In the genomic region with DNA sequence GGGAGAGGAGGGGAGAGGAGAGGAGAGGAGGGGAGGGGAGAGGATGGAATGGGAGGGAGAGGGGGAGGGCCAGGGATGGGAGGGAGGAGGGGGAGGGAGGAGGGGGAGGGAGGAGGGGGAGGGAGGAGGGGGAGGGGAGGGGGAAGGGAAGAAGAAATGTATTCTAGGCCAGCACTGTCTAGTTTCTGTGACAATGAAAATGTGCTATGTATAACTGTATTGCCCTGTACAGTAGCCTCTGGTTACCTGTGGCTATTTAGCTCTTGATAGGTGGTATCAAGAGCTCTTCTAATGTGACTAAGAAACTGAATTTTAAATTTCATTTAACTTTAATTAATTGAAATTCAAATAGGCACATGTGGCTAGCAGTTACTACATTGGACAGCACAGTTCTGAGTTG, we compare ENCODE assay signal across 21 cellular contexts.
DNase-seq lines count a peak whose midpoint lies in the region; ATAC-seq, FAIRE-seq and TF ChIP-seq lines count a peak whose summit lies in the region.
"Had no signal": no experiment of that assay in that cellular context is flagged by ENCODE, and none has a peak within 500 bp of the region (broad histone marks: within the 10 kb centered on the region; RNA-seq: fewer than 3 reads in every experiment).

No MANE protein-coding gene starts in this region.

- H4K20me1 ChIP-seq in HepG2 (ENCODE audit: insufficient read depth, low read length): no peaks in the 10 kb centered on the region
- H4K20me1 ChIP-seq in HCT116 (ENCODE audit: insufficient read depth): no peaks in the 10 kb centered on the region
- H4K20me1 ChIP-seq in K562 (replicated peaks; ENCODE audit: control insufficient read depth, insufficient read depth, low read length): no peaks in the 10 kb centered on the region
- H4K20me1 ChIP-seq: BLaER1 treated with 17β-estradiol and CSF1 and Interleukin-3, amounts not matched to agents 10 nM and 100 nM had no signal

- H3K4me2 ChIP-seq in HepG2 (ENCODE audit: low read depth, low read length) (no peak overlapping the region), HCT116 (ENCODE audit: low read length) (peak overlapping the region; percentile 35), K562 (ENCODE audit: insufficient read depth, low read length) (no peak overlapping the region)
- H3K4me2 ChIP-seq: BLaER1 treated with 17β-estradiol and CSF1 and Interleukin-3, amounts not matched to agents 10 nM and 100 nM had no signal

- ATAC-seq in HepG2: no peak
- ATAC-seq in right lobe of liver: no peak
- ATAC-seq in HCT116: peak; percentile 26
- no peak for ATAC-seq in K562
- no peak for ATAC-seq in stimulated activated effector memory CD8-positive, alpha-beta T cell treated with anti-CD3 and anti-CD28 coated beads, Interleukin-12 subunit alpha, Interleukin-12 subunit beta, amount 100 ng/mL, for 72 hours
- ATAC-seq: CD8-positive, alpha-beta T cell had no signal

- no peaks in the 10 kb centered on the region for H3K9me3 Mint-ChIP-seq in HFFc6
- H3K9me3 Mint-ChIP-seq in stimulated activated effector memory CD8-positive, alpha-beta T cell treated with anti-CD3 and anti-CD28 coated beads, Interleukin-12 subunit alpha, Interleukin-12 subunit beta, amount 100 ng/mL, for 72 hours: no peaks in the 10 kb centered on the region
- H3K9me3 Mint-ChIP-seq: CD4-positive, alpha-beta T cell; CD8-positive, alpha-beta T cell had no signal

- no peak overlapping the region for H3K27ac ChIP-seq in HepG2 (ENCODE audit: extremely low read length, insufficient read depth, low read length)
- no peak overlapping the region for H3K27ac ChIP-seq in right lobe of liver
- peak overlapping the region; percentile 97 for H3K27ac ChIP-seq in HCT116 (ENCODE audit: low read depth, low read length)
- H3K27ac ChIP-seq in K562 (ENCODE audit: extremely low read depth, low read depth, low read length): no peak overlapping the region
- H3K27ac ChIP-seq: BLaER1 treated with 17β-estradiol and CSF1 and Interleukin-3, amounts not matched to agents 10 nM and 100 nM; C4-2B had no signal

- peaks cover 7% of the 10 kb centered on the region; the same call in 1 of the 2 replicates for H3K36me3 Mint-ChIP-seq in HFFc6 (ENCODE audit: low read depth)
- no peaks in the 10 kb centered on the region for H3K36me3 Mint-ChIP-seq in stimulated activated effector memory CD8-positive, alpha-beta T cell treated with anti-CD3 and anti-CD28 coated beads, Interleukin-12 subunit alpha, Interleukin-12 subunit beta, amount 100 ng/mL, for 72 hours
- H3K36me3 Mint-ChIP-seq: CD8-positive, alpha-beta T cell had no signal

- H3K27me3 ChIP-seq in HepG2 (ENCODE audit: control insufficient read depth in 1 of 2, insufficient read depth in 2 of 2, low read length in 2 of 2) (no peaks in the 10 kb centered on the region), right lobe of liver (no peaks in the 10 kb centered on the region), HCT116 (ENCODE audit: insufficient read depth, low read length) (no peaks in the 10 kb centered on the region), K562 (ENCODE audit: control insufficient read depth in 2 of 2, insufficient read depth in 2 of 2, low read length in 2 of 2) (no peaks in the 10 kb centered on the region)
- H3K27me3 ChIP-seq: BLaER1 treated with 17β-estradiol and CSF1 and Interleukin-3, amounts not matched to agents 10 nM and 100 nM had no signal

- H3K27ac Mint-ChIP-seq in HFFc6: no peak overlapping the region
- no peak overlapping the region for H3K27ac Mint-ChIP-seq in stimulated activated effector memory CD8-positive, alpha-beta T cell treated with anti-CD3 and anti-CD28 coated beads, Interleukin-12 subunit alpha, Interleukin-12 subunit beta, amount 100 ng/mL, for 72 hours
- H3K27ac Mint-ChIP-seq: B cell; CD4-positive, alpha-beta T cell; CD8-positive, alpha-beta T cell had no signal

- TF ChIP-seq POLR2A in HepG2 (IDR thresholded peaks at IDR 0.05; ENCODE audit: insufficient read depth in 1 of 2, low read depth in 2 of 2, low read length in 2 of 2) (no peak), right lobe of liver (IDR thresholded peaks at IDR 0.05) (no peak), HCT116 (IDR thresholded peaks at IDR 0.05; ENCODE audit: borderline replicate concordance, extremely low read depth, insufficient read depth, insufficient read length) (no peak), K562 (conservative IDR thresholded peaks at IDR 0.05) (no peak)

- TF ChIP-seq EP300 in HepG2 (IDR thresholded peaks at IDR 0.05; ENCODE audit: low read depth in 2 of 2, low read length in 2 of 2): no peak
- TF ChIP-seq EP300 in HepG2 (CRISPR knock-in tag; IDR thresholded peaks at IDR 0.05; ENCODE audit: borderline replicate concordance): no peak
- TF ChIP-seq EP300 in K562 (IDR thresholded peaks at IDR 0.05; ENCODE audit: low read length): no peak

- H2AFZ ChIP-seq in HepG2 (ENCODE audit: low read length) (no peak overlapping the region), HCT116 (ENCODE audit: low read depth, low read length, poor library complexity, severe bottlenecking) (no peak overlapping the region), K562 (ENCODE audit: low read depth, low read length) (no peak overlapping the region)

- H3K9me3 ChIP-seq in HepG2 (ENCODE audit: low read length): no peaks in the 10 kb centered on the region
- H3K9me3 ChIP-seq in right lobe of liver: no peaks in the 10 kb centered on the region
- H3K9me3 ChIP-seq in HCT116 (ENCODE audit: control insufficient read depth in 1 of 2, insufficient read depth in 1 of 2, low read depth in 1 of 2, low read length in 2 of 2): no peaks in the 10 kb centered on the region
- no peaks in the 10 kb centered on the region for H3K9me3 ChIP-seq in K562 (replicated peaks; ENCODE audit: control insufficient read depth, insufficient read depth, low read depth, low read length)
- H3K9me3 ChIP-seq: BLaER1 treated with 17β-estradiol and CSF1 and Interleukin-3, amounts not matched to agents 10 nM and 100 nM; Caco-2 had no signal

- H3K9me2 ChIP-seq in HCT116 (ENCODE audit: insufficient read depth): no peaks in the 10 kb centered on the region

- no peak for DNase-seq in HepG2 (ENCODE audit: low spot score)
- no peak for DNase-seq in right lobe of liver
- DNase-seq in HCT116 (ENCODE audit: low read depth, low spot score): no peak
- no peak for DNase-seq in K562 (ENCODE audit: extremely low read depth in 1 of 4, low spot score in 3 of 4)
- no peak for DNase-seq in HFFc6
- DNase-seq in stimulated activated effector memory CD8-positive, alpha-beta T cell treated with anti-CD3 and anti-CD28 coated beads, Interleukin-12 subunit alpha, Interleukin-12 subunit beta, amount 100 ng/mL, for 72 hours (ENCODE audit: low spot score in 2 of 2): no peak
- DNase-seq: 8988T; AML-193; Caco-2; Calu3; CD4-positive, alpha-beta T cell; CD8-positive, alpha-beta T cell; DMS79 treated with DMSO at 0.1 percent for 48 hours; GF-D8 had no signal

- TF ChIP-seq RAD21 in HepG2 (CRISPR knock-in tag; IDR thresholded peaks at IDR 0.05) (no peak), HCT116 (IDR thresholded peaks at IDR 0.05; ENCODE audit: low read depth) (no peak), K562 (CRISPR knock-in tag; conservative IDR thresholded peaks at IDR 0.05 in 1 of 2, IDR thresholded peaks at IDR 0.05 in 1 of 2) (no peak)

- no TSS peak for BruUV-seq in HepG2 (replicated peaks; lab: Mats Ljungman, UMichigan)
- BruUV-seq in HCT116 (replicated peaks; lab: Mats Ljungman, UMichigan): no TSS peak
- no TSS peak for BruUV-seq in K562 (replicated peaks; lab: Mats Ljungman, UMichigan)

- H3K9ac ChIP-seq in HepG2 (ENCODE audit: insufficient read depth, low read depth, low read length): no peak overlapping the region
- H3K9ac ChIP-seq in HCT116 (ENCODE audit: low read length): peak overlapping the region; percentile 56
- H3K9ac ChIP-seq in K562 (ENCODE audit: insufficient read depth in 1 of 2, low read depth in 2 of 2, low read length in 2 of 2): no peak overlapping the region
- H3K9ac ChIP-seq: BLaER1 treated with 17β-estradiol and CSF1 and Interleukin-3, amounts not matched to agents 10 nM and 100 nM had no signal

- TF ChIP-seq CTCF in HepG2 (CRISPR knock-in tag; IDR thresholded peaks at IDR 0.05) (no peak), right lobe of liver (IDR thresholded peaks at IDR 0.05) (no peak), HCT116 (IDR thresholded peaks at IDR 0.05 in 2 of 3, conservative IDR thresholded peaks at IDR 0.05 in 1 of 3; ENCODE audit: borderline replicate concordance in 1 of 3, insufficient read depth in 1 of 3, low read depth in 2 of 3, low read length in 2 of 3) (no peak), K562 (IDR thresholded peaks at IDR 0.05 in 2 of 3, conservative IDR thresholded peaks at IDR 0.05 in 1 of 3; ENCODE audit: insufficient read depth in 2 of 3, low read depth in 1 of 3, low read length in 3 of 3) (no peak), HFFc6 (IDR thresholded peaks at IDR 0.05) (no peak)

- H3K4me3 ChIP-seq in HepG2 (replicated peaks in 1 of 3; ENCODE audit: insufficient read depth in 1 of 3, low read depth in 2 of 3, low read length in 3 of 3) (no peak overlapping the region), right lobe of liver (no peak overlapping the region), HCT116 (replicated peaks in 1 of 2; ENCODE audit: low read depth in 1 of 2, low read length in 2 of 2) (no peak overlapping the region), K562 (no peak overlapping the region)
- H3K4me3 ChIP-seq: BLaER1 treated with 17β-estradiol and CSF1 and Interleukin-3, amounts not matched to agents 10 nM and 100 nM had no signal

- no peak overlapping the region for H3K4me3 Mint-ChIP-seq in HFFc6
- H3K4me3 Mint-ChIP-seq in stimulated activated effector memory CD8-positive, alpha-beta T cell treated with anti-CD3 and anti-CD28 coated beads, Interleukin-12 subunit alpha, Interleukin-12 subunit beta, amount 100 ng/mL, for 72 hours: no peak overlapping the region
- H3K4me3 Mint-ChIP-seq: B cell; CD4-positive, alpha-beta T cell; CD8-positive, alpha-beta T cell had no signal

- RAD21 ChIA-PET in HCT116 (lab: Charles Lee; ENCODE audit: low non-redundant PET in 1 of 2, low total read pairs in 2 of 2, uncharacterized antibody in 2 of 2, unreplicated experiment in 2 of 2): no interaction called here

- POLR2A ChIA-PET in HepG2 (lab: Yijun Ruan, JAX) (no interaction called here), HCT116 (lab: Charles Lee) (interaction anchor here (1.0 to 3.5 kb wide), 7 partner anchors 10 to 20 kb away, joined by 3 to 14 read pairs (median 5); no protein-coding TSS in a partner anchor), K562 (lab: Yijun Ruan, JAX) (no interaction called here)

- H3K36me3 ChIP-seq in HepG2 (replicated peaks in 1 of 2; ENCODE audit: control insufficient read depth in 1 of 2, insufficient read depth in 2 of 2, low read length in 2 of 2) (no peaks in the 10 kb centered on the region), right lobe of liver (no peaks in the 10 kb centered on the region), HCT116 (ENCODE audit: control insufficient read depth in 1 of 2, insufficient read depth in 2 of 2, low read length in 2 of 2) (peaks cover 0 to 6% of the 10 kb centered on the region in 2 experiments; a peak in 1 of 4 replicates), K562 (ENCODE audit: control insufficient read depth, insufficient read depth, low read length) (no peaks in the 10 kb centered on the region)
- H3K36me3 ChIP-seq: BLaER1 treated with 17β-estradiol and CSF1 and Interleukin-3, amounts not matched to agents 10 nM and 100 nM had no signal

- intact Hi-C loops in HepG2 (cut with micrococcal nuclease; ENCODE audit: unreplicated experiment): no loop called here
- intact Hi-C loops in right lobe of liver (cut with DNase I): no loop called here
- intact Hi-C loops in HCT116 (cut with micrococcal nuclease): no loop called here
- intact Hi-C loops in K562 (cut with micrococcal nuclease): no loop called here

- peaks cover 13% of the 10 kb centered on the region; the same call in 1 of the 2 replicates for H3K27me3 Mint-ChIP-seq in HFFc6 (ENCODE audit: insufficient read depth)
- H3K27me3 Mint-ChIP-seq: B cell; CD4-positive, alpha-beta T cell had no signal

- no peaks in the 10 kb centered on the region for H3K79me2 ChIP-seq in HepG2 (ENCODE audit: insufficient read depth, low read length)
- peaks cover 18% of the 10 kb centered on the region for H3K79me2 ChIP-seq in HCT116 (ENCODE audit: insufficient read depth, low read length)
- H3K79me2 ChIP-seq in K562 (ENCODE audit: control insufficient read depth, insufficient read depth, low read length): no peaks in the 10 kb centered on the region

- CTCF ChIA-PET in HepG2 (lab: Yijun Ruan, JAX; ENCODE audit: low intra/inter-chr PET ratio, low total read pairs) (no interaction called here), HCT116 (lab: Charles Lee) (interaction anchor here (1.6 kb wide), 1 partner anchor 20 kb away, joined by 3 read pairs; no protein-coding TSS in a partner anchor), K562 (lab: Yijun Ruan, JAX; ENCODE audit: low intra/inter-chr PET ratio) (no interaction called here)

- H3K4me1 ChIP-seq in HepG2 (ENCODE audit: insufficient read depth, low read length): peaks cover 54% of the 10 kb centered on the region
- peaks cover 0 to 15% (median 5%) of the 10 kb centered on the region in 4 donors for H3K4me1 ChIP-seq in right lobe of liver
- H3K4me1 ChIP-seq in HCT116 (ENCODE audit: control insufficient read depth in 1 of 2, insufficient read depth in 2 of 2, low read length in 2 of 2): peaks cover 54 to 76% of the 10 kb centered on the region in 2 experiments
- peaks cover 0 to 7% of the 10 kb centered on the region in 2 experiments; a peak in 1 of 5 replicates for H3K4me1 ChIP-seq in K562 (replicated peaks in 1 of 2; ENCODE audit: control insufficient read depth in 2 of 2, insufficient read depth in 2 of 2, low read length in 2 of 2)

- no peak for FAIRE-seq in HepG2 (lab: Jason Lieb, UNC)
- no peak for FAIRE-seq in K562 (lab: Jason Lieb, UNC)
- FAIRE-seq: A204.1, D721Med, G401.6, GM12891 had no signal

- in situ Hi-C loops in HepG2 (cut with HindIII; ENCODE audit: extremely low pct_ligation_motif_present, low pct_unique_long_range_greater_than_20kb): no loop called here
- in situ Hi-C loops in K562 (cut with MboI): loop anchor here (25.0 kb wide), 1 partner anchor 939 kb away; no protein-coding TSS in a partner anchor

- H3K9me1 ChIP-seq in K562 (ENCODE audit: control insufficient read depth, insufficient read depth, low read length): no peaks in the 10 kb centered on the region

- peaks cover 11% of the 10 kb centered on the region for H3K4me1 Mint-ChIP-seq in HFFc6 (ENCODE audit: low read depth)
- H3K4me1 Mint-ChIP-seq in stimulated activated effector memory CD8-positive, alpha-beta T cell treated with anti-CD3 and anti-CD28 coated beads, Interleukin-12 subunit alpha, Interleukin-12 subunit beta, amount 100 ng/mL, for 72 hours: no peaks in the 10 kb centered on the region
- H3K4me1 Mint-ChIP-seq: B cell had no signal

Comparison
In these comparisons a context has a peak if more than half of its experiments do, and no peak if none do; other contexts are left out.
1. Of the 241 proteins assayed by ChIP-seq in both HepG2 and K562: peak only in HepG2: PCBP1 and PCBP2; only in K562: ZNF263; in both: HNRNPK; in neither: 237.